Comparison of ENCODE assay signal across 8 cellular contexts in genomic region chr19:42076375-42076944, GRCh38. TPM values are rescaled to one million over a fixed set of nuclear protein-coding genes. Genes with fewer than 3 reads are reported as not detected.
DNase-seq lines count a peak whose midpoint lies in the region; ATAC-seq and TF ChIP-seq lines count a peak whose summit lies in the region.

No MANE protein-coding gene starts in this region.

- H3K4me1 Mint-ChIP-seq in WTC11 (peaks cover 35% of the 10 kb centered on the region), osteocyte (ENCODE audit: unreplicated experiment) (peaks cover 33% of the 10 kb centered on the region)

- H3K4me3 ChIP-seq in epithelial cell of proximal tubule (ENCODE audit: low read depth, low read length) = peak overlapping the region; percentile 81

- peak overlapping the region; percentile 69 for H3K27ac Mint-ChIP-seq in WTC11
- peak overlapping the region; percentile 84 for H3K27ac Mint-ChIP-seq in osteocyte (ENCODE audit: unreplicated experiment)

- ATAC-seq in GM21447 (IDR thresholded peaks at IDR 0.05; ENCODE audit: unreplicated experiment) (peak; percentile 10), WTC11 (peak; percentile 5; the same call in 1 of the 2 replicates), GM21381 (IDR thresholded peaks at IDR 0.05; ENCODE audit: unreplicated experiment) (no peak)

- CTCF ChIA-PET in WTC11 (lab: Charles Lee) = interaction anchor here (0.7 to 1.5 kb wide), 6 partner anchors 39 to 344 kb away, joined by 3 to 7 read pairs (median 3); no protein-coding TSS in a partner anchor

- H3K36me3 Mint-ChIP-seq in WTC11 (peaks cover 28% of the 10 kb centered on the region), osteocyte (ENCODE audit: unreplicated experiment) (peaks cover 11% of the 10 kb centered on the region)

- DNase-seq in WTC11 (ENCODE audit: low spot score) (peak; percentile 65), epithelial cell of proximal tubule (ENCODE audit: low read depth) (no peak), osteocyte (ENCODE audit: extremely low spot score, unreplicated experiment) (no peak), amniotic stem cell (lab: John Stamatoyannopoulos, UW) (no peak), inferior parietal cortex (ENCODE audit: extremely low spot score) (no peak), foreskin melanocyte (no peak)

- H3K27me3 Mint-ChIP-seq in WTC11 (ENCODE audit: low read depth) (no peaks in the 10 kb centered on the region), osteocyte (ENCODE audit: unreplicated experiment) (no peaks in the 10 kb centered on the region)

- POLR2A ChIA-PET in WTC11 (lab: Charles Lee) = interaction anchor here (0.6 to 1.0 kb wide), 2 partner anchors 19 to 21 kb away, joined by 4 to 7 read pairs; no protein-coding TSS in a partner anchor

- TF ChIP-seq CTCF in WTC11 (IDR thresholded peaks at IDR 0.05) (no peak), epithelial cell of proximal tubule (conservative IDR thresholded peaks at IDR 0.05; ENCODE audit: low read depth, low read length) (no peak), osteocyte (IDR thresholded peaks at IDR 0.05) (no peak)

- H3K9me3 Mint-ChIP-seq in WTC11 = no peaks in the 10 kb centered on the region
- no peaks in the 10 kb centered on the region for H3K9me3 Mint-ChIP-seq in osteocyte (ENCODE audit: unreplicated experiment)

- H3K4me3 Mint-ChIP-seq in WTC11 (peak overlapping the region; percentile 93), osteocyte (ENCODE audit: unreplicated experiment) (peak overlapping the region; percentile 84)

TF ChIP-seq in WTC11, 78 proteins besides CTCF, POLR2A, EP300 and RAD21:
- no peak for TF ChIP-seq ZNF416 (CRISPR knock-in tag; IDR thresholded peaks at IDR 0.05)
- no peak for TF ChIP-seq E2F4 (CRISPR knock-in tag; IDR thresholded peaks at IDR 0.05; ENCODE audit: borderline replicate concordance, low read depth)
- TF ChIP-seq ZNF121 (CRISPR knock-in tag; IDR thresholded peaks at IDR 0.05) = no peak
- TF ChIP-seq CDX4 (CRISPR knock-in tag; IDR thresholded peaks at IDR 0.05; ENCODE audit: borderline replicate concordance) = no peak
- no peak for TF ChIP-seq EMX1 (CRISPR knock-in tag; IDR thresholded peaks at IDR 0.05)
- TF ChIP-seq ATF6 (CRISPR knock-in tag; IDR thresholded peaks at IDR 0.05) = no peak
- TF ChIP-seq ZSCAN18 (CRISPR knock-in tag; IDR thresholded peaks at IDR 0.05) = no peak
- no peak for TF ChIP-seq ZNF512 (CRISPR knock-in tag; IDR thresholded peaks at IDR 0.05; ENCODE audit: borderline replicate concordance)
- no peak for TF ChIP-seq ETV6 (CRISPR knock-in tag; IDR thresholded peaks at IDR 0.05)
- 0 out of 2 replicates have a peak, but pooled peaks have one; percentile 1 for TF ChIP-seq SMAD3 (CRISPR knock-in tag; IDR thresholded peaks at IDR 0.05; ENCODE audit: borderline replicate concordance)
- TF ChIP-seq TEAD4 (CRISPR knock-in tag; IDR thresholded peaks at IDR 0.05) = no peak
- no peak for TF ChIP-seq HMGA2 (CRISPR knock-in tag; IDR thresholded peaks at IDR 0.05)
- TF ChIP-seq JUN (CRISPR knock-in tag; IDR thresholded peaks at IDR 0.05) = no peak
- TF ChIP-seq KAT7 (CRISPR knock-in tag; IDR thresholded peaks at IDR 0.05; ENCODE audit: borderline replicate concordance) = no peak
- 0 out of 2 replicates have a peak, but pooled peaks have one; percentile 35 for TF ChIP-seq TCF7 (CRISPR knock-in tag; IDR thresholded peaks at IDR 0.05; ENCODE audit: low read depth)

RNA-seq across cellular contexts. Expression of gene ZNF574, which starts 0.5 kb away (rescaled TPM):
- total RNA-seq in WTC11 (2021) = 30.6 to 34.0 TPM (median 33.4 TPM) in 3 replicates
- total RNA-seq in epithelial cell of proximal tubule = 19.6 and 22.1 TPM in 2 replicates
- 15.2 and 15.5 TPM in 2 replicates for total RNA-seq in osteocyte

RNA-seq across cellular contexts. Expression of gene GRIK5, which starts 6.5 kb away (rescaled TPM):
- total RNA-seq in WTC11 (2021) (52.3 to 71.3 TPM (median 66.3 TPM) in 3 replicates), epithelial cell of proximal tubule (2.5 and 14.3 TPM in 2 replicates), osteocyte (0.38 and 0.55 TPM in 2 replicates)

RNA-seq across cellular contexts. Expression of gene POU2F2, which starts 55.8 kb away (rescaled TPM):
- total RNA-seq in WTC11 (2021) (6.0 to 7.7 TPM (median 6.6 TPM) in 3 replicates), epithelial cell of proximal tubule (0.46 and 3.2 TPM in 2 replicates), osteocyte (0.64 and 1.0 TPM in 2 replicates)
